Comparison of ENCODE assay signal across 9 cellular contexts in genomic region chr11:96228472-96228871, GRCh38.
A peak's percentile ranks its signal among the peaks of the same experiment; 100 is the strongest.
DNase-seq lines count a peak whose midpoint lies in the region; ATAC-seq and TF ChIP-seq lines count a peak whose summit lies in the region.
"Had no signal": no experiment of that assay in that cellular context is flagged by ENCODE, and none has a peak within 500 bp of the region (broad histone marks: within the 10 kb centered on the region; RNA-seq: fewer than 3 reads in every experiment).

No MANE protein-coding gene starts in this region.

- intact Hi-C loops in MCF 10A (cut with micrococcal nuclease): loop anchor here (2.0 to 5.0 kb wide), 2 partner anchors 114 to 171 kb away; partner anchors contain the start of gene MAML2

- no TSS peak for BruUV-seq in MCF 10A (replicated peaks; lab: Mats Ljungman, UMichigan)

- H3K4me3 ChIP-seq in liver (ENCODE audit: low read depth in 1 of 3, low read length in 3 of 3) (no peak overlapping the region), tibial nerve (no peak overlapping the region)

- no peak for TF ChIP-seq POLR2A in tibial nerve (IDR thresholded peaks at IDR 0.05)

- H3K9ac ChIP-seq in liver (ENCODE audit: low read depth in 1 of 2, low read length in 2 of 2): no peak overlapping the region

- H3K9me3 ChIP-seq in liver (ENCODE audit: control insufficient read depth in 4 of 4, low read length in 3 of 4): no peaks in the 10 kb centered on the region
- H3K9me3 ChIP-seq in tibial nerve: no peaks in the 10 kb centered on the region

- DNase-seq in NCI-H82 (lab: John Stamatoyannopoulos, UW) (peak; percentile 27), NCI-H82 treated with DMSO at 0.1 percent for 48 hours (lab: John Stamatoyannopoulos, UW; ENCODE audit: unreplicated experiment) (no peak), MCF 10A (ENCODE audit: unreplicated experiment) (peak; percentile 92), tibial nerve (ENCODE audit: low spot score in 2 of 2) (peak; percentile 57 to 66), DMS53 treated with DMSO at 0.1 percent for 48 hours (lab: John Stamatoyannopoulos, UW; ENCODE audit: unreplicated experiment) (no peak)
- DNase-seq: activated CD8-positive, alpha-beta memory T cell treated with anti-CD3 and anti-CD28 coated beads, Interleukin-2, amount 50 U/mL, for 4 hours had no signal

- H3K36me3 Mint-ChIP-seq in MCF 10A (ENCODE audit: insufficient read depth, unreplicated experiment): peaks cover 6% of the 10 kb centered on the region

- H3K27ac ChIP-seq in liver (ENCODE audit: low read depth in 1 of 2, low read length in 2 of 2): peak overlapping the region; percentile 5 to 43
- peak overlapping the region; percentile 50 to 88 (median 67) for H3K27ac ChIP-seq in tibial nerve

- ATAC-seq in GM19463 (IDR thresholded peaks at IDR 0.05; ENCODE audit: unreplicated experiment): no peak
- no peak for ATAC-seq in HG03520 (IDR thresholded peaks at IDR 0.05; ENCODE audit: unreplicated experiment)

- CTCF ChIA-PET in MCF 10A (lab: Yijun Ruan, JAX): interaction anchor here (0.7 to 5.8 kb wide), 6 partner anchors 9 to 312 kb away, joined by 3 to 61 read pairs (median 4); partner anchors contain the start of gene MAML2

- no peak for TF ChIP-seq CTCF in MCF 10A (IDR thresholded peaks at IDR 0.05; ENCODE audit: unreplicated experiment)
- no peak for TF ChIP-seq CTCF in liver (IDR thresholded peaks at IDR 0.05; ENCODE audit: low read depth, low read length, missing input control)
- TF ChIP-seq CTCF in tibial nerve (IDR thresholded peaks at IDR 0.05): no peak

- H3K36me3 ChIP-seq in liver (ENCODE audit: control insufficient read depth in 4 of 4, insufficient read depth in 3 of 4, low read depth in 1 of 4, low read length in 3 of 4) (no peaks in the 10 kb centered on the region), tibial nerve (no peaks in the 10 kb centered on the region)

- peaks cover 0 to 2% (median 0%) of the 10 kb centered on the region in 4 donors for H3K27me3 ChIP-seq in liver (ENCODE audit: control insufficient read depth in 4 of 4, insufficient read depth in 4 of 4, low read length in 3 of 4)
- no peaks in the 10 kb centered on the region for H3K27me3 ChIP-seq in tibial nerve

- POLR2A ChIA-PET in MCF 10A (lab: Yijun Ruan, JAX): interaction anchor here (0.5 to 7.3 kb wide), 22 partner anchors 10 to 1160 kb away, joined by 3 to 93 read pairs (median 5); partner anchors contain the start of gene MAML2

- TF ChIP-seq EP300 in tibial nerve (IDR thresholded peaks at IDR 0.05): peak in 1 of 2 donors; percentile 22

- H3K4me1 Mint-ChIP-seq in MCF 10A (ENCODE audit: insufficient read depth, unreplicated experiment): peaks cover 48% of the 10 kb centered on the region

- H3K4me1 ChIP-seq in liver (ENCODE audit: control insufficient read depth in 4 of 4, insufficient read depth in 4 of 4, low read length in 3 of 4) (no peaks in the 10 kb centered on the region), tibial nerve (peaks cover 0 to 63% (median 31%) of the 10 kb centered on the region in 4 donors)

- H3K9me3 Mint-ChIP-seq in MCF 10A (ENCODE audit: unreplicated experiment): no peaks in the 10 kb centered on the region

- H3K27ac Mint-ChIP-seq in MCF 10A (ENCODE audit: low read depth, unreplicated experiment): peak overlapping the region; percentile 97

- TF ChIP-seq RAD21 in liver (IDR thresholded peaks at IDR 0.05): no peak

- WGBS in liver: 75% methylated on average over 4 of the region's 4 CpGs
- 31 to 39% methylated on average over 4 of the region's 4 CpGs for WGBS in tibial nerve, 2 donors

- H3K27me3 Mint-ChIP-seq in MCF 10A (ENCODE audit: insufficient read depth, unreplicated experiment): no peaks in the 10 kb centered on the region

- no peak overlapping the region for H3K4me3 Mint-ChIP-seq in MCF 10A (ENCODE audit: unreplicated experiment)

TF ChIP-seq in liver, 16 proteins besides CTCF, POLR2A, EP300 and RAD21:
- TF ChIP-seq HNF4A (conservative IDR thresholded peaks at IDR 0.05) (no peak), NR2F2 (IDR thresholded peaks at IDR 0.05) (no peak), EGR1 (IDR thresholded peaks at IDR 0.05; ENCODE audit: low read depth in 2 of 2) (no peak), GABPA (IDR thresholded peaks at IDR 0.05 in 1 of 2, conservative IDR thresholded peaks at IDR 0.05 in 1 of 2) (no peak), HNF4G (IDR thresholded peaks at IDR 0.05) (no peak), SP1 (IDR thresholded peaks at IDR 0.05) (no peak), ZBTB33 (IDR thresholded peaks at IDR 0.05) (no peak), RXRA (IDR thresholded peaks at IDR 0.05) (no peak), FOXA1 (IDR thresholded peaks at IDR 0.05) (no peak), REST (IDR thresholded peaks at IDR 0.05) (no peak), MAX (IDR thresholded peaks at IDR 0.05) (no peak), TAF1 (conservative IDR thresholded peaks at IDR 0.05) (no peak), JUND (IDR thresholded peaks at IDR 0.05) (peak in 1 of 2 donors; percentile 30), YY1 (IDR thresholded peaks at IDR 0.05) (peak; percentile 53), FOXA2 (IDR thresholded peaks at IDR 0.05) (no peak)
- TF ChIP-seq, protein P1, sequence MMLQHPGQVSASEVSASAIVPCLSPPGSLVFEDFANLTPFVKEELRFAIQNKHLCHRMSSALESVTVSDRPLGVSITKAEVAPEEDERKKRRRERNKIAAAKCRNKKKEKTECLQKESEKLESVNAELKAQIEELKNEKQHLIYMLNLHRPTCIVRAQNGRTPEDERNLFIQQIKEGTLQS (IDR thresholded peaks at IDR 0.05): no peak
TF ChIP-seq in liver: peak in this region for 2.

Comparison
In these comparisons a context has a peak if more than half of its experiments do, and no peak if none do; other contexts are left out.
1. DNase-seq: peak in NCI-H82 (single experiment), MCF 10A (single experiment) and tibial nerve (2 of 2); none in NCI-H82 treated with DMSO at 0.1 percent for 48 hours (single experiment) and DMS53 treated with DMSO at 0.1 percent for 48 hours (single experiment).